ENCODE assay signal across 1 cellular context in genomic region chr11:112613051-112613972, GRCh38.
A peak's percentile ranks its signal among the peaks of the same experiment; 100 is the strongest.
TF ChIP-seq lines count a peak whose summit lies in the region.

No MANE protein-coding gene starts in this region.

TF ChIP-seq in HCT116, 20 proteins besides CTCF, POLR2A, EP300 and RAD21 (continued from another document):
- TF ChIP-seq EZH2phosphoT487 (IDR thresholded peaks at IDR 0.05; ENCODE audit: borderline replicate concordance) (no peak), ELF1 (IDR thresholded peaks at IDR 0.05; ENCODE audit: borderline replicate concordance, low read depth) (peak; percentile 65), FOSL1 (IDR thresholded peaks at IDR 0.05; ENCODE audit: low read depth) (peak; percentile 67), YY1 (IDR thresholded peaks at IDR 0.05; ENCODE audit: extremely low read depth, insufficient replicate concordance, low read depth, low read length) (no peak), CBX3 (IDR thresholded peaks at IDR 0.05; ENCODE audit: low read depth) (peak; percentile 77), ZFX (IDR thresholded peaks at IDR 0.05) (no peak), MAX (IDR thresholded peaks at IDR 0.05) (peak; percentile 93), JUND (IDR thresholded peaks at IDR 0.05) (peak; percentile 82), EZH2 (IDR thresholded peaks at IDR 0.05) (no peak)
